Comparison of ENCODE assay signal across 1 cellular context in the genomic region with DNA sequence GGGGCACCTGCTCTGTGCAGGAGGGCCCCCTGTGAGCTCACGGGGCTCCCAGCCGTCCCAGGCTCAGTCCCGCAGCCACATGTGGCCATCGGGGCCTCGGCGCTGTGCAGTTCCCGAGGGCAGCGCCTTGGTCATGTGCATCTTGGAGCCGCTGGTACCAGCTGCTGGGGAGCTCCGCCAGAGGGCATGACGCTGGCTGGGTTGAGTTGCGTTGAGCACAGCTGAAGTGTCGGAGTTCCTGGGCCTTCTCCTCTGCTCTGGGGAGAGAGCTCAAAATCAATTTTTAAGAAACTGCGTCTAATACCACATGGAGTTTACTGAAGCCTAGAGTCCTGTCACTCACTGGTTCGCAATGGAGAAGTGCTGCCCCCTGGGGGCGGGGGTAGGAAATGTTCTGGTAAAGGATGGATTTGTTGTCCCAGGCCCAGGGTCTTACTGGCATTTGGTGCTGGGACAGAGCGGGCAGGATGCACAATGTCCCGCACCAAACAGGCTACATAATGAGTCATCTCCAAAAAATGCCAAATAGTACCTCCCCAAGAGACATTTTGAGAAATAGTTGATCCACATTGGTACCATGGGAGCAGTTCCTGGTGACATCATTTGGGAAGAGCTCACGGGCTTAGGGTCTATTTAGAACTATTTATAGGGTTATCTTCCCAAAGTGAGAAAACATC.
A peak's percentile ranks its signal among the peaks of the same experiment; 100 is the strongest.
TF ChIP-seq lines count a peak whose summit lies in the region.

No MANE protein-coding gene starts in this region.

TF ChIP-seq in K562, 482 proteins besides CTCF, POLR2A, EP300 and RAD21 (continued from another document):
- TF ChIP-seq, protein P1, sequence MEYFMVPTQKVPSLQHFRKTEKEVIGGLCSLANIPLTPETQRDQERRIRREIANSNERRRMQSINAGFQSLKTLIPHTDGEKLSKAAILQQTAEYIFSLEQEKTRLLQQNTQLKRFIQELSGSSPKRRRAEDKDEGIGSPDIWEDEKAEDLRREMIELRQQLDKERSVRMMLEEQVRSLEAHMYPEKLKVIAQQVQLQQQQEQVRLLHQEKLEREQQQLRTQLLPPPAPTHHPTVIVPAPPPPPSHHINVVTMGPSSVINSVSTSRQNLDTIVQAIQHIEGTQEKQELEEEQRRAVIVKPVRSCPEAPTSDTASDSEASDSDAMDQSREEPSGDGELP (CRISPR knock-in tag; IDR thresholded peaks at IDR 0.05; ENCODE audit: borderline replicate concordance), result peak; percentile 27; the same call in 1 of the 2 replicates
- TF ChIP-seq HMG20B (CRISPR knock-in tag; IDR thresholded peaks at IDR 0.05), result no peak
- TF ChIP-seq, protein P2, sequence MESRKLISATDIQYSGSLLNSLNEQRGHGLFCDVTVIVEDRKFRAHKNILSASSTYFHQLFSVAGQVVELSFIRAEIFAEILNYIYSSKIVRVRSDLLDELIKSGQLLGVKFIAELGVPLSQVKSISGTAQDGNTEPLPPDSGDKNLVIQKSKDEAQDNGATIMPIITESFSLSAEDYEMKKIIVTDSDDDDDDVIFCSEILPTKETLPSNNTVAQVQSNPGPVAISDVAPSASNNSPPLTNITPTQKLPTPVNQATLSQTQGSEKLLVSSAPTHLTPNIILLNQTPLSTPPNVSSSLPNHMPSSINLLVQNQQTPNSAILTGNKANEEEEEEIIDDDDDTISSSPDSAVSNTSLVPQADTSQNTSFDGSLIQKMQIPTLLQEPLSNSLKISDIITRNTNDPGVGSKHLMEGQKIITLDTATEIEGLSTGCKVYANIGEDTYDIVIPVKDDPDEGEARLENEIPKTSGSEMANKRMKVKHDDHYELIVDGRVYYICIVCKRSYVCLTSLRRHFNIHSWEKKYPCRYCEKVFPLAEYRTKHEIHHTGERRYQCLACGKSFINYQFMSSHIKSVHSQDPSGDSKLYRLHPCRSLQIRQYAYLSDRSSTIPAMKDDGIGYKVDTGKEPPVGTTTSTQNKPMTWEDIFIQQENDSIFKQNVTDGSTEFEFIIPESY (CRISPR knock-in tag; IDR thresholded peaks at IDR 0.05), result peak; percentile 40; the same call in 1 of the 2 replicates
- TF ChIP-seq, protein P3, sequence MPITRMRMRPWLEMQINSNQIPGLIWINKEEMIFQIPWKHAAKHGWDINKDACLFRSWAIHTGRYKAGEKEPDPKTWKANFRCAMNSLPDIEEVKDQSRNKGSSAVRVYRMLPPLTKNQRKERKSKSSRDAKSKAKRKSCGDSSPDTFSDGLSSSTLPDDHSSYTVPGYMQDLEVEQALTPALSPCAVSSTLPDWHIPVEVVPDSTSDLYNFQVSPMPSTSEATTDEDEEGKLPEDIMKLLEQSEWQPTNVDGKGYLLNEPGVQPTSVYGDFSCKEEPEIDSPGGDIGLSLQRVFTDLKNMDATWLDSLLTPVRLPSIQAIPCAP (CRISPR knock-in tag; IDR thresholded peaks at IDR 0.05; ENCODE audit: borderline replicate concordance), result no peak
- TF ChIP-seq POLR2G (IDR thresholded peaks at IDR 0.05; ENCODE audit: low read depth, low read length), result no peak
- TF ChIP-seq CTCFL (IDR thresholded peaks at IDR 0.05; ENCODE audit: borderline replicate concordance, insufficient read depth, low read depth, low read length, poor library complexity, severe bottlenecking), result peak; percentile 63
- no peak for TF ChIP-seq HMG20A (CRISPR knock-in tag; conservative IDR thresholded peaks at IDR 0.05)
- peak; percentile 78 for TF ChIP-seq DEAF1 (CRISPR knock-in tag; IDR thresholded peaks at IDR 0.05)
- no peak for TF ChIP-seq ZNF436 (CRISPR knock-in tag; IDR thresholded peaks at IDR 0.05)
- no peak for TF ChIP-seq ARHGAP35 (IDR thresholded peaks at IDR 0.05; ENCODE audit: partially characterized antibody)
- TF ChIP-seq, protein P4, sequence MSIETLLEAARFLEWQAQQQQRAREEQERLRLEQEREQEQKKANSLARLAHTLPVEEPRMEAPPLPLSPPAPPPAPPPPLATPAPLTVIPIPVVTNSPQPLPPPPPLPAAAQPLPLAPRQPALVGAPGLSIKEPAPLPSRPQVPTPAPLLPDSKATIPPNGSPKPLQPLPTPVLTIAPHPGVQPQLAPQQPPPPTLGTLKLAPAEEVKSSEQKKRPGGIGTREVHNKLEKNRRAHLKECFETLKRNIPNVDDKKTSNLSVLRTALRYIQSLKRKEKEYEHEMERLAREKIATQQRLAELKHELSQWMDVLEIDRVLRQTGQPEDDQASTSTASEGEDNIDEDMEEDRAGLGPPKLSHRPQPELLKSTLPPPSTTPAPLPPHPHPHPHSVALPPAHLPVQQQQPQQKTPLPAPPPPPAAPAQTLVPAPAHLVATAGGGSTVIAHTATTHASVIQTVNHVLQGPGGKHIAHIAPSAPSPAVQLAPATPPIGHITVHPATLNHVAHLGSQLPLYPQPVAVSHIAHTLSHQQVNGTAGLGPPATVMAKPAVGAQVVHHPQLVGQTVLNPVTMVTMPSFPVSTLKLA (conservative IDR thresholded peaks at IDR 0.05), result 0 out of 4 replicates have a peak, but pooled peaks have one; percentile 14 to 17
- no peak; the same call in 1 of the 2 replicates for TF ChIP-seq PBX2 (CRISPR knock-in tag; IDR thresholded peaks at IDR 0.05; ENCODE audit: low read depth)
- TF ChIP-seq PBX2 (tag; conservative IDR thresholded peaks at IDR 0.05; ENCODE audit: low read depth), result peak; percentile 67
- no peak for TF ChIP-seq SAFB2 (IDR thresholded peaks at IDR 0.05; ENCODE audit: borderline replicate concordance, low read depth, low read length, severe bottlenecking)
- TF ChIP-seq HCFC1 (IDR thresholded peaks at IDR 0.05; ENCODE audit: low read depth, low read length), result 0 out of 2 replicates have a peak, but pooled peaks have one; percentile 17
- TF ChIP-seq SMC3 (conservative IDR thresholded peaks at IDR 0.05; ENCODE audit: insufficient read depth, low read depth, low read length), result peak; percentile 70
